1 cellular context compared by ENCODE assay signal in genomic region chr7:1559626-1560590, GRCh38.
TF ChIP-seq lines count a peak whose summit lies in the region.

No MANE protein-coding gene starts in this region.

TF ChIP-seq in A549, 52 proteins besides CTCF, POLR2A, EP300 and RAD21:
- TF ChIP-seq ELK1 (IDR thresholded peaks at IDR 0.05; ENCODE audit: low read depth, low read length) (no peak), CBX8 (IDR thresholded peaks at IDR 0.05) (no peak), NFE2L2 (conservative IDR thresholded peaks at IDR 0.05; ENCODE audit: low read length) (no peak), FOSL2 (IDR thresholded peaks at IDR 0.05) (no peak), FOSL2 (CRISPR knock-in tag; IDR thresholded peaks at IDR 0.05) (no peak), HES2 (IDR thresholded peaks at IDR 0.05) (no peak), POLR2AphosphoS2 (conservative IDR thresholded peaks at IDR 0.05; ENCODE audit: low read length) (no peak), CEBPB (IDR thresholded peaks at IDR 0.05) (no peak), MAFK (IDR thresholded peaks at IDR 0.05; ENCODE audit: partially characterized antibody) (no peak), JUNB (IDR thresholded peaks at IDR 0.05) (no peak)
TF ChIP-seq in A549: peak in this region for 0.
